In genomic region chr9:127899200-127899943, GRCh38 we compare ENCODE assay signal across 8 cellular contexts. TPM values are rescaled to one million over a fixed set of nuclear protein-coding genes. Genes with fewer than 3 reads are reported as not detected.
DNase-seq lines count a peak whose midpoint lies in the region; ATAC-seq and TF ChIP-seq lines count a peak whose summit lies in the region.

TSS of gene ST6GALNAC6 (minus strand) at chr9:127899603. CDS start at chr9:127897981, 1,622 bp downstream.

- peak within 1 kb of the TSS; percentile 84 for H3K9ac ChIP-seq in neural cell (ENCODE audit: low read length)

- H3F3A ChIP-seq in neural cell (ENCODE audit: insufficient read depth, low read length, poor library complexity, severe bottlenecking): peaks cover 5% of the 10 kb centered on the region

- TF ChIP-seq RAD21 in neural cell (conservative IDR thresholded peaks at IDR 0.05): no peak

- no peaks in the 10 kb centered on the region for H3K27me3 Mint-ChIP-seq in activated naive CD4-positive, alpha-beta T cell treated with anti-CD3 and anti-CD28 coated beads, Interleukin-2, amount 10 ng/mL, durations not matched to agents 7 days and 5 days

- peak within 1 kb of the TSS; percentile 84 for H3K27ac ChIP-seq in RWPE1
- H3K27ac ChIP-seq in neural cell (ENCODE audit: low read length): peak within 1 kb of the TSS; percentile 12
- peak within 1 kb of the TSS; percentile 86 for H3K27ac ChIP-seq in temporal lobe (ENCODE audit: low read depth, low read length)

- peak; percentile 86 for DNase-seq in BE2C
- peak; percentile 95 for DNase-seq in RWPE1 (ENCODE audit: low spot score)
- DNase-seq in activated naive CD4-positive, alpha-beta T cell treated with anti-CD3 and anti-CD28 coated beads, Interleukin-2, amount 10 ng/mL, durations not matched to agents 7 days and 5 days: peak; percentile 77
- peak; percentile 49 for DNase-seq in foreskin melanocyte

- H3K9me3 ChIP-seq in BE2C: no peaks in the 10 kb centered on the region
- no peaks in the 10 kb centered on the region for H3K9me3 ChIP-seq in neural cell (ENCODE audit: low read length)

- no peak for TF ChIP-seq CTCF in BE2C (IDR thresholded peaks at IDR 0.05; ENCODE audit: low read depth, low read length)
- no peak for TF ChIP-seq CTCF in RWPE1 (conservative IDR thresholded peaks at IDR 0.05; ENCODE audit: low read depth)
- no peak for TF ChIP-seq CTCF in neural cell (IDR thresholded peaks at IDR 0.05; ENCODE audit: poor library complexity, severe bottlenecking)

- no peaks in the 10 kb centered on the region for H3K79me2 ChIP-seq in neural cell (replicated peaks; ENCODE audit: insufficient read depth, low read length)

- POLR2A ChIA-PET in RWPE1 (lab: Yijun Ruan, JAX; ENCODE audit: low non-redundant PET): interaction anchor here (0.6 kb wide), 2 partner anchors 107 to 401 kb away, joined by 4 to 6 read pairs; no protein-coding TSS in a partner anchor

- peak within 1 kb of the TSS; percentile 30 for H3K4me2 ChIP-seq in neural cell (ENCODE audit: low read length)

- no peaks in the 10 kb centered on the region for H3K9me2 ChIP-seq in neural cell (ENCODE audit: insufficient read depth, low read length)

- H3K4me1 ChIP-seq in BE2C: peaks cover 9% of the 10 kb centered on the region; the same call in 1 of the 2 replicates

- peak within 1 kb of the TSS; percentile 84 for H3K4me3 Mint-ChIP-seq in activated naive CD4-positive, alpha-beta T cell treated with anti-CD3 and anti-CD28 coated beads, Interleukin-2, amount 10 ng/mL, durations not matched to agents 7 days and 5 days

- H3K36me3 ChIP-seq in BE2C (peaks cover 24% of the 10 kb centered on the region), neural cell (ENCODE audit: insufficient read depth, low read length) (peaks cover 13% of the 10 kb centered on the region)

- CTCF ChIA-PET in RWPE1 (lab: Yijun Ruan, JAX): interaction anchor here (1.1 to 1.4 kb wide), 4 partner anchors 11 to 219 kb away, joined by 3 to 4 read pairs (median 4); partner anchors contain the start of gene ST6GALNAC4
- CTCF ChIA-PET in activated naive CD4-positive, alpha-beta T cell treated with anti-CD3 and anti-CD28 coated beads, Interleukin-2, amount 10 ng/mL, durations not matched to agents 7 days and 5 days (lab: Charles Lee): interaction anchor here (1.2 to 1.3 kb wide), 2 partner anchors 9 to 11 kb away, joined by 4 to 5 read pairs; no protein-coding TSS in a partner anchor

- no peak for TF ChIP-seq EP300 in neural cell (conservative IDR thresholded peaks at IDR 0.05; ENCODE audit: poor library complexity, severe bottlenecking)

- H3K4me1 Mint-ChIP-seq in activated naive CD4-positive, alpha-beta T cell treated with anti-CD3 and anti-CD28 coated beads, Interleukin-2, amount 10 ng/mL, durations not matched to agents 7 days and 5 days: peaks cover 41% of the 10 kb centered on the region

- peaks cover 6% of the 10 kb centered on the region for H3K9me3 Mint-ChIP-seq in activated naive CD4-positive, alpha-beta T cell treated with anti-CD3 and anti-CD28 coated beads, Interleukin-2, amount 10 ng/mL, durations not matched to agents 7 days and 5 days

- peak within 1 kb of the TSS; percentile 83 for H3K27ac Mint-ChIP-seq in activated naive CD4-positive, alpha-beta T cell treated with anti-CD3 and anti-CD28 coated beads, Interleukin-2, amount 10 ng/mL, durations not matched to agents 7 days and 5 days

- no peaks in the 10 kb centered on the region for H4K20me1 ChIP-seq in neural cell (ENCODE audit: insufficient read depth)

- peak within 1 kb of the TSS; percentile 87 for H3K4me3 ChIP-seq in BE2C (ENCODE audit: low read depth, low read length)
- H3K4me3 ChIP-seq in neural cell (ENCODE audit: low read length): peak within 1 kb of the TSS; percentile 96

- H3K27me3 ChIP-seq in BE2C: no peaks in the 10 kb centered on the region
- no peaks in the 10 kb centered on the region for H3K27me3 ChIP-seq in neural cell (ENCODE audit: insufficient read depth, low read depth, low read length)

- ATAC-seq in GM19025 (IDR thresholded peaks at IDR 0.05; ENCODE audit: low read depth, unreplicated experiment) (peak; percentile 70), HG03460 (IDR thresholded peaks at IDR 0.05; ENCODE audit: unreplicated experiment) (peak; percentile 46)

- H3K36me3 Mint-ChIP-seq in activated naive CD4-positive, alpha-beta T cell treated with anti-CD3 and anti-CD28 coated beads, Interleukin-2, amount 10 ng/mL, durations not matched to agents 7 days and 5 days: peaks cover 53% of the 10 kb centered on the region

- H2AFZ ChIP-seq in neural cell (ENCODE audit: low read depth, low read length): peak within 1 kb of the TSS; percentile 88

TF ChIP-seq in neural cell, 6 proteins besides CTCF, POLR2A, EP300 and RAD21:
- TF ChIP-seq POLR2AphosphoS5 (IDR thresholded peaks at IDR 0.05) (peak; percentile 38), MXI1 (conservative IDR thresholded peaks at IDR 0.05; ENCODE audit: poor library complexity, severe bottlenecking) (peak; percentile 22), TAF1 (IDR thresholded peaks at IDR 0.05; ENCODE audit: low read depth) (no peak)

RNA-seq across cellular contexts. Expression of gene ST6GALNAC6, which starts in this region (rescaled TPM):
- 40.4 TPM for polyA plus RNA-seq in BE2C (2012; ENCODE audit: insufficient read depth, insufficient read length, low read depth)
- 44.2 and 59.3 TPM in 2 replicates for polyA plus RNA-seq in neural cell
- 30.3 and 33.8 TPM in 2 replicates for polyA minus RNA-seq in neural cell
- total RNA-seq in temporal lobe: 25.6 TPM

Comparison
In these comparisons a context has a peak if more than half of its experiments do, and no peak if none do; other contexts are left out.
1. Peak in every context shown above with its lines: DNase-seq, ATAC-seq, H3K4me3 ChIP-seq and H3K27ac ChIP-seq.
2. H3K27ac ChIP-seq: peak in every context shown above with its lines; median percentile 86 in temporal lobe; 84 in RWPE1; 12 in neural cell.